In genomic region chr5:142387022-142387682, GRCh38 we compare ENCODE assay signal across 22 cellular contexts.
DNase-seq lines count a peak whose midpoint lies in the region; ATAC-seq and TF ChIP-seq lines count a peak whose summit lies in the region.
"Had no signal": no experiment of that assay in that cellular context is flagged by ENCODE, and none has a peak within 500 bp of the region (broad histone marks: within the 10 kb centered on the region; RNA-seq: fewer than 3 reads in every experiment).

No MANE protein-coding gene starts in this region.

- H3K4me3 ChIP-seq in Loucy (ENCODE audit: low read length, poor library complexity, severe bottlenecking) (no peak overlapping the region), neuronal stem cell (ENCODE audit: low read length in 2 of 2) (no peak overlapping the region)
- H3K4me3 ChIP-seq: ascending aorta, esophagus muscularis mucosa, gastroesophageal sphincter, spleen, thoracic aorta had no signal

- H3K4me1 ChIP-seq in Loucy (ENCODE audit: insufficient read depth, low read length, poor library complexity, severe bottlenecking) (peaks cover 21% of the 10 kb centered on the region), neuronal stem cell (ENCODE audit: control insufficient read depth in 2 of 2, insufficient read depth in 1 of 2, low read depth in 1 of 2, low read length in 2 of 2) (peaks cover 32 to 33% of the 10 kb centered on the region in 2 donors)

- H3K4me2 ChIP-seq in Loucy (ENCODE audit: low read depth, low read length, poor library complexity, severe bottlenecking) (no peak overlapping the region), neuronal stem cell (ENCODE audit: insufficient read depth, low read length, poor library complexity, severe bottlenecking) (no peak overlapping the region)

- CTCF ChIA-PET in WTC11 (lab: Charles Lee), result interaction anchor here (1.0 to 1.6 kb wide), 4 partner anchors 13 to 326 kb away, joined by 3 to 7 read pairs (median 4); no protein-coding TSS in a partner anchor

- H3K18ac ChIP-seq in neuronal stem cell (ENCODE audit: low read length), result peak overlapping the region; percentile 86

- peak overlapping the region; percentile 32; the same call in 1 of the 2 replicates for H2AFZ ChIP-seq in Loucy (ENCODE audit: low read length)
- H2AFZ ChIP-seq in neuronal stem cell (ENCODE audit: low read length), result peak overlapping the region; percentile 82

- peak overlapping the region; percentile 27 for H3K4ac ChIP-seq in neuronal stem cell (ENCODE audit: low read length)

- H4K91ac ChIP-seq in neuronal stem cell (ENCODE audit: low read depth, low read length, poor library complexity), result no peak overlapping the region

- no peak overlapping the region for H2BK15ac ChIP-seq in neuronal stem cell (ENCODE audit: low read length)

- H3K36me3 ChIP-seq in Loucy (ENCODE audit: insufficient read depth, low read length), result no peaks in the 10 kb centered on the region
- no peaks in the 10 kb centered on the region for H3K36me3 ChIP-seq in neuronal stem cell (replicated peaks in 1 of 2; ENCODE audit: control insufficient read depth in 2 of 2, insufficient read depth in 2 of 2, low read length in 2 of 2)
- H3K36me3 ChIP-seq: ascending aorta, esophagus muscularis mucosa, gastroesophageal sphincter, spleen, thoracic aorta had no signal

- no peak overlapping the region for H2BK12ac ChIP-seq in neuronal stem cell (ENCODE audit: low read length)

- WGBS in neuronal stem cell (ENCODE audit: extremely low coverage in 2 of 2, insufficient read length in 2 of 2, insufficient replicate concordance in 1 of 2), 2 donors, result no CpG with 5 or more reads among the region's 3 CpGs

- H3K27ac Mint-ChIP-seq in WTC11, result peak overlapping the region; percentile 11; the same call in 1 of the 2 replicates

- H3K4me3 Mint-ChIP-seq in WTC11, result no peak overlapping the region

- POLR2A ChIA-PET in WTC11 (lab: Charles Lee), result interaction anchor here (0.6 to 0.8 kb wide), 3 partner anchors 15 to 173 kb away, joined by 3 read pairs; partner anchors contain the start of gene SPRY4

- H3K9me3 ChIP-seq in Loucy (ENCODE audit: insufficient read depth, low read depth, low read length) (no peaks in the 10 kb centered on the region), neuronal stem cell (replicated peaks in 1 of 2; ENCODE audit: control insufficient read depth in 2 of 2, insufficient read depth in 1 of 2, low read depth in 1 of 2, low read length in 2 of 2) (no peaks in the 10 kb centered on the region)
- H3K9me3 ChIP-seq: ascending aorta, esophagus muscularis mucosa, gastroesophageal sphincter, spleen, thoracic aorta had no signal

- H2BK5ac ChIP-seq in neuronal stem cell (ENCODE audit: low read length), result no peak overlapping the region

- H3K14ac ChIP-seq in neuronal stem cell (ENCODE audit: low read length), result no peak overlapping the region

- H3K79me1 ChIP-seq in neuronal stem cell (ENCODE audit: low read depth, low read length), result no peaks in the 10 kb centered on the region

- no peaks in the 10 kb centered on the region for H3K79me2 ChIP-seq in Loucy (ENCODE audit: insufficient read depth, low read length)

- no peak overlapping the region for H4K8ac ChIP-seq in neuronal stem cell (ENCODE audit: low read depth, low read length)

- no peak overlapping the region for H3K23ac ChIP-seq in neuronal stem cell (ENCODE audit: low read depth, low read length, poor library complexity)

- H3K9me2 ChIP-seq in Loucy (replicated peaks; ENCODE audit: low read depth, low read length), result no peaks in the 10 kb centered on the region

- no peaks in the 10 kb centered on the region for H3F3A ChIP-seq in Loucy (ENCODE audit: low read depth)

- no peaks in the 10 kb centered on the region for H4K20me1 ChIP-seq in Loucy (ENCODE audit: insufficient read depth, low read length, poor library complexity, severe bottlenecking)

- H3K27me3 ChIP-seq in Loucy (ENCODE audit: insufficient read depth, low read length, poor library complexity, severe bottlenecking) (no peaks in the 10 kb centered on the region), neuronal stem cell (ENCODE audit: control insufficient read depth in 3 of 3, insufficient read depth in 3 of 3, low read depth in 1 of 3, low read length in 3 of 3) (no peaks in the 10 kb centered on the region)
- H3K27me3 ChIP-seq: ascending aorta, esophagus muscularis mucosa, gastroesophageal sphincter had no signal

- peaks cover 52% of the 10 kb centered on the region for H3K4me1 Mint-ChIP-seq in WTC11

- no peaks in the 10 kb centered on the region for H3K9me3 Mint-ChIP-seq in WTC11

- H3K9ac ChIP-seq in Loucy (ENCODE audit: low read depth, low read length, poor library complexity, severe bottlenecking), result no peak overlapping the region
- no peak overlapping the region for H3K9ac ChIP-seq in neuronal stem cell (ENCODE audit: low read depth, low read length, poor library complexity)

- no peak overlapping the region for H2BK120ac ChIP-seq in neuronal stem cell (ENCODE audit: low read depth, low read length)

- no peak overlapping the region for H2AK5ac ChIP-seq in neuronal stem cell (ENCODE audit: low read depth, low read length)

- DNase-seq in COLO668 (lab: John Stamatoyannopoulos, UW; ENCODE audit: unreplicated experiment) (peak; percentile 10), WTC11 (ENCODE audit: low spot score) (no peak), neuronal stem cell (ENCODE audit: low spot score) (no peak), T-helper 2 cell (no peak), SKM-1 treated with dmso at 0.1 percent for 144 hours (lab: John Stamatoyannopoulos, UW; ENCODE audit: unreplicated experiment) (no peak), NCI-H1694 (lab: John Stamatoyannopoulos, UW) (no peak)
- DNase-seq: activated CD4-positive, alpha-beta T cell treated with anti-CD3 and anti-CD28 coated beads, Interleukin-2, amount 50 U/mL, for 1 hour; activated naive CD4-positive, alpha-beta T cell; cerebellar nuclear complex; COR-L47; effector CD4-positive, alpha-beta T cell; Karpas-422; NCI-H1105 treated with DMSO at 0.1 percent for 48 hours; NCI-H2227 treated with DMSO at 0.1 percent for 48 hours; spleen; SW 1271 had no signal

- no peak for ATAC-seq in WTC11
- ATAC-seq: gastroesophageal sphincter had no signal

- peaks cover 5% of the 10 kb centered on the region for H3K36me3 Mint-ChIP-seq in WTC11

- no peak for TF ChIP-seq CTCF in Loucy (conservative IDR thresholded peaks at IDR 0.05; ENCODE audit: low read length)
- no peak for TF ChIP-seq CTCF in WTC11 (IDR thresholded peaks at IDR 0.05)

- H3K27me3 Mint-ChIP-seq in WTC11 (ENCODE audit: low read depth), result peaks cover 2% of the 10 kb centered on the region; the same call in 1 of the 2 replicates

- H3K27ac ChIP-seq in neuronal stem cell (replicated peaks; ENCODE audit: low read length), result no peak overlapping the region
- H3K27ac ChIP-seq: ascending aorta, RWPE1, spleen, thoracic aorta had no signal

TF ChIP-seq in WTC11, 78 proteins besides CTCF, POLR2A, EP300 and RAD21:
- TF ChIP-seq JAZF1 (CRISPR knock-in tag; IDR thresholded peaks at IDR 0.05) (no peak), ZNF396 (CRISPR knock-in tag; IDR thresholded peaks at IDR 0.05; ENCODE audit: borderline replicate concordance) (no peak), USF1 (CRISPR knock-in tag; IDR thresholded peaks at IDR 0.05) (no peak)
